2 cellular contexts compared by ENCODE assay signal in the genomic region with DNA sequence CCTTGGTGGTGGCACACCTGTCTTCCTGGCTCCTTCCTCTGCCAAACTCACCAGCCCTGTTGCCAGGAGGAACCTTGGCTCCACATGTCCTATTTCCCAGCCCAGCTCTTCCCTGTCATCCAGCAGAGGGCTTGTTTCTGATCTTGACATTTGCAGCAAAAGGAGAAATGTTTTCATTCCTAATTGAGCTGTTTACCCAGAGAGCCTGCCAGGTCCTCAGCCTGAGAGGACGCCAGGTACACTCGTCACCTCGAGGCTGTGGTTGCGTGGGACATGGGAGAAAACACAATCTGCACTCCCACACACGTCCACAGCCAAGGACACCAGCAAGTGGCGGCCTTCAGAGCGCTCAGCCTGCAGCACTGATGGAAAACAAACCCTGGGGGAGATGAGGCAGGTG.
TF ChIP-seq lines count a peak whose summit lies in the region.

No MANE protein-coding gene starts in this region.

TF ChIP-seq in liver, 16 proteins besides CTCF, POLR2A, EP300 and RAD21:
- peak in 1 of 2 donors; percentile 42 for TF ChIP-seq HNF4A (conservative IDR thresholded peaks at IDR 0.05)
- peak; percentile 63 for TF ChIP-seq FOXA2 (IDR thresholded peaks at IDR 0.05)
- no peak for TF ChIP-seq ZBTB33 (IDR thresholded peaks at IDR 0.05)
- no peak for TF ChIP-seq ATF3 (IDR thresholded peaks at IDR 0.05)
- no peak for TF ChIP-seq HNF4G (IDR thresholded peaks at IDR 0.05)
- no peak for TF ChIP-seq TAF1 (conservative IDR thresholded peaks at IDR 0.05)
- TF ChIP-seq, protein P1, sequence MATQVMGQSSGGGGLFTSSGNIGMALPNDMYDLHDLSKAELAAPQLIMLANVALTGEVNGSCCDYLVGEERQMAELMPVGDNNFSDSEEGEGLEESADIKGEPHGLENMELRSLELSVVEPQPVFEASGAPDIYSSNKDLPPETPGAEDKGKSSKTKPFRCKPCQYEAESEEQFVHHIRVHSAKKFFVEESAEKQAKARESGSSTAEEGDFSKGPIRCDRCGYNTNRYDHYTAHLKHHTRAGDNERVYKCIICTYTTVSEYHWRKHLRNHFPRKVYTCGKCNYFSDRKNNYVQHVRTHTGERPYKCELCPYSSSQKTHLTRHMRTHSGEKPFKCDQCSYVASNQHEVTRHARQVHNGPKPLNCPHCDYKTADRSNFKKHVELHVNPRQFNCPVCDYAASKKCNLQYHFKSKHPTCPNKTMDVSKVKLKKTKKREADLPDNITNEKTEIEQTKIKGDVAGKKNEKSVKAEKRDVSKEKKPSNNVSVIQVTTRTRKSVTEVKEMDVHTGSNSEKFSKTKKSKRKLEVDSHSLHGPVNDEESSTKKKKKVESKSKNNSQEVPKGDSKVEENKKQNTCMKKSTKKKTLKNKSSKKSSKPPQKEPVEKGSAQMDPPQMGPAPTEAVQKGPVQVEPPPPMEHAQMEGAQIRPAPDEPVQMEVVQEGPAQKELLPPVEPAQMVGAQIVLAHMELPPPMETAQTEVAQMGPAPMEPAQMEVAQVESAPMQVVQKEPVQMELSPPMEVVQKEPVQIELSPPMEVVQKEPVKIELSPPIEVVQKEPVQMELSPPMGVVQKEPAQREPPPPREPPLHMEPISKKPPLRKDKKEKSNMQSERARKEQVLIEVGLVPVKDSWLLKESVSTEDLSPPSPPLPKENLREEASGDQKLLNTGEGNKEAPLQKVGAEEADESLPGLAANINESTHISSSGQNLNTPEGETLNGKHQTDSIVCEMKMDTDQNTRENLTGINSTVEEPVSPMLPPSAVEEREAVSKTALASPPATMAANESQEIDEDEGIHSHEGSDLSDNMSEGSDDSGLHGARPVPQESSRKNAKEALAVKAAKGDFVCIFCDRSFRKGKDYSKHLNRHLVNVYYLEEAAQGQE (IDR thresholded peaks at IDR 0.05): no peak
- TF ChIP-seq MAX (IDR thresholded peaks at IDR 0.05): no peak
- TF ChIP-seq RXRA (IDR thresholded peaks at IDR 0.05): peak in 1 of 2 donors; percentile 27
- no peak for TF ChIP-seq JUND (IDR thresholded peaks at IDR 0.05)
- no peak for TF ChIP-seq EGR1 (IDR thresholded peaks at IDR 0.05; ENCODE audit: low read depth in 2 of 2)
- TF ChIP-seq FOXA1 (IDR thresholded peaks at IDR 0.05): peak; percentile 31
- no peak for TF ChIP-seq GABPA (IDR thresholded peaks at IDR 0.05 in 1 of 2, conservative IDR thresholded peaks at IDR 0.05 in 1 of 2)
- TF ChIP-seq SP1 (IDR thresholded peaks at IDR 0.05): no peak
- TF ChIP-seq NR2F2 (IDR thresholded peaks at IDR 0.05): no peak
- no peak for TF ChIP-seq YY1 (IDR thresholded peaks at IDR 0.05)

TF ChIP-seq in HepG2, 621 proteins besides CTCF, POLR2A, EP300 and RAD21:
- TF ChIP-seq MLX (CRISPR knock-in tag; IDR thresholded peaks at IDR 0.05) (no peak), MED8 (CRISPR knock-in tag; IDR thresholded peaks at IDR 0.05; ENCODE audit: insufficient replicate concordance) (no peak), ZNF652 (CRISPR knock-in tag; IDR thresholded peaks at IDR 0.05; ENCODE audit: borderline replicate concordance, low read depth) (no peak), EHMT2 (IDR thresholded peaks at IDR 0.05; ENCODE audit: borderline replicate concordance, low read depth, low read length) (no peak), ZC3H13 (CRISPR knock-in tag; IDR thresholded peaks at IDR 0.05) (no peak), TCF12 (IDR thresholded peaks at IDR 0.05) (no peak), TCF12 (CRISPR knock-in tag; IDR thresholded peaks at IDR 0.05) (no peak), TERF1 (CRISPR knock-in tag; IDR thresholded peaks at IDR 0.05) (no peak), ZNF777 (CRISPR knock-in tag; IDR thresholded peaks at IDR 0.05) (no peak), ZNF274 (CRISPR knock-in tag; IDR thresholded peaks at IDR 0.05) (no peak), FLYWCH1 (CRISPR knock-in tag; IDR thresholded peaks at IDR 0.05) (no peak)
- TF ChIP-seq, protein P2, sequence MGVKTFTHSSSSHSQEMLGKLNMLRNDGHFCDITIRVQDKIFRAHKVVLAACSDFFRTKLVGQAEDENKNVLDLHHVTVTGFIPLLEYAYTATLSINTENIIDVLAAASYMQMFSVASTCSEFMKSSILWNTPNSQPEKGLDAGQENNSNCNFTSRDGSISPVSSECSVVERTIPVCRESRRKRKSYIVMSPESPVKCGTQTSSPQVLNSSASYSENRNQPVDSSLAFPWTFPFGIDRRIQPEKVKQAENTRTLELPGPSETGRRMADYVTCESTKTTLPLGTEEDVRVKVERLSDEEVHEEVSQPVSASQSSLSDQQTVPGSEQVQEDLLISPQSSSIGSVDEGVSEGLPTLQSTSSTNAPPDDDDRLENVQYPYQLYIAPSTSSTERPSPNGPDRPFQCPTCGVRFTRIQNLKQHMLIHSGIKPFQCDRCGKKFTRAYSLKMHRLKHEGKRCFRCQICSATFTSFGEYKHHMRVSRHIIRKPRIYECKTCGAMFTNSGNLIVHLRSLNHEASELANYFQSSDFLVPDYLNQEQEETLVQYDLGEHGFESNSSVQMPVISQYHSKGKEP (CRISPR knock-in tag; IDR thresholded peaks at IDR 0.05): no peak
TF ChIP-seq in HepG2: peak in this region for 0.
